ENCODE assay signal across 28 cellular contexts in genomic region chr7:138163800-138164199, GRCh38.
"Had no signal": no experiment of that assay in that cellular context is flagged by ENCODE, and none has a peak within 500 bp of the region (broad histone marks: within the 10 kb centered on the region; RNA-seq: fewer than 3 reads in every experiment).

No MANE protein-coding gene starts in this region.

- DNase-seq: activated CD4-positive, alpha-beta memory T cell treated with anti-CD3 and anti-CD28 coated beads for 36 hours; activated CD4-positive, alpha-beta T cell treated with anti-CD3 and anti-CD28 coated beads for 36 hours; activated CD4-positive, alpha-beta T cell treated with anti-CD3 and anti-CD28 coated beads, Interleukin-2, amount 10 ng/mL, durations not matched to agents 24 days and 14 days; activated CD4-positive, CD25-positive, alpha-beta regulatory T cell; activated CD4-positive, CD25-positive, alpha-beta regulatory T cell treated with anti-CD3 and anti-CD28 coated beads, Interleukin-2, amount 50 U/mL, for 72 hours; activated effector memory CD4-positive, alpha-beta T cell treated with Interleukin-2 at 50 U/mL for 16 hours; activated gamma-delta T cell treated with Interleukin-2 at 50 U/mL for 16 hours; activated naive CD4-positive, alpha-beta T cell treated with anti-CD3 and anti-CD28 coated beads, Interleukin-2, amount 50 U/mL, for 16 hours; activated naive CD4-positive, alpha-beta T cell treated with Interleukin-2 at 50 U/mL for 16 hours; activated T-cell treated with anti-CD3 and anti-CD28 coated beads, Interleukin-2, amount 50 U/mL, for 4 hours; amniotic stem cell; anterior cingulate cortex; brain microvascular endothelial cell; caudate nucleus; cortex of kidney; effector memory CD4-positive, alpha-beta T cell; erythroblast; foreskin keratinocyte; gastrocnemius medialis; heart right ventricle; T-helper 1 cell; T-helper 17 cell; T1000; WERI-Rb-1 had no signal

- H3K27ac Mint-ChIP-seq: activated CD4-positive, alpha-beta memory T cell treated with anti-CD3 and anti-CD28 coated beads for 36 hours; activated CD4-positive, alpha-beta T cell treated with anti-CD3 and anti-CD28 coated beads for 36 hours; activated CD4-positive, alpha-beta T cell treated with anti-CD3 and anti-CD28 coated beads, Interleukin-2, amount 10 ng/mL, durations not matched to agents 24 days and 14 days; activated naive CD8-positive, alpha-beta T cell; activated T-helper 17 cell treated with anti-CD3 and anti-CD28 coated beads, Interleukin-2, amount 50 U/mL, for 72 hours; T-helper 17 cell; T-helper 2 cell treated with Interferon-gamma antibody and Interleukin-4, amounts not matched to agents 5 μg/mL and 100 μg/mL, for 36 hours had no signal

- H3K4me3 Mint-ChIP-seq: activated CD4-positive, alpha-beta memory T cell treated with anti-CD3 and anti-CD28 coated beads for 36 hours; activated CD4-positive, alpha-beta T cell treated with anti-CD3 and anti-CD28 coated beads for 36 hours; activated CD4-positive, alpha-beta T cell treated with anti-CD3 and anti-CD28 coated beads, Interleukin-2, amount 10 ng/mL, durations not matched to agents 24 days and 14 days; activated naive CD8-positive, alpha-beta T cell; activated T-cell treated with anti-CD3 and anti-CD28 coated beads, Interleukin-2, amount 50 U/mL, for 4 hours; activated T-helper 17 cell treated with anti-CD3 and anti-CD28 coated beads, Interleukin-2, amount 50 U/mL, for 72 hours; T-helper 17 cell; T-helper 2 cell treated with Interferon-gamma antibody and Interleukin-4, amounts not matched to agents 5 μg/mL and 100 μg/mL, for 36 hours had no signal

- ATAC-seq: activated CD4-positive, alpha-beta T cell treated with anti-CD3 and anti-CD28 coated beads for 36 hours; activated T-cell treated with anti-CD3 and anti-CD28 coated beads, Interleukin-2, amount 50 U/mL, for 4 hours; activated T-helper 17 cell treated with anti-CD3 and anti-CD28 coated beads, Interleukin-2, amount 50 U/mL, for 72 hours; foreskin keratinocyte; gastrocnemius medialis; heart right ventricle; T-helper 17 cell had no signal

- H3K27ac ChIP-seq: brain microvascular endothelial cell, esophagus muscularis mucosa, foreskin keratinocyte, gastrocnemius medialis, heart right ventricle, WERI-Rb-1 had no signal

- H3K27me3 ChIP-seq: brain microvascular endothelial cell, esophagus muscularis mucosa, foreskin keratinocyte, gastrocnemius medialis, heart right ventricle had no signal

- H3K4me3 ChIP-seq: esophagus muscularis mucosa, gastrocnemius medialis, heart right ventricle had no signal

- H3K36me3 ChIP-seq: brain microvascular endothelial cell, esophagus muscularis mucosa, gastrocnemius medialis, heart right ventricle, WERI-Rb-1 had no signal

- H3K4me1 ChIP-seq: esophagus muscularis mucosa, foreskin keratinocyte, gastrocnemius medialis, heart right ventricle had no signal

- H3K4me1 Mint-ChIP-seq: activated T-helper 17 cell treated with anti-CD3 and anti-CD28 coated beads, Interleukin-2, amount 50 U/mL, for 72 hours; T-helper 17 cell had no signal

- H3K9me3 ChIP-seq: gastrocnemius medialis had no signal
